13 cellular contexts compared by ENCODE assay signal in the genomic region with DNA sequence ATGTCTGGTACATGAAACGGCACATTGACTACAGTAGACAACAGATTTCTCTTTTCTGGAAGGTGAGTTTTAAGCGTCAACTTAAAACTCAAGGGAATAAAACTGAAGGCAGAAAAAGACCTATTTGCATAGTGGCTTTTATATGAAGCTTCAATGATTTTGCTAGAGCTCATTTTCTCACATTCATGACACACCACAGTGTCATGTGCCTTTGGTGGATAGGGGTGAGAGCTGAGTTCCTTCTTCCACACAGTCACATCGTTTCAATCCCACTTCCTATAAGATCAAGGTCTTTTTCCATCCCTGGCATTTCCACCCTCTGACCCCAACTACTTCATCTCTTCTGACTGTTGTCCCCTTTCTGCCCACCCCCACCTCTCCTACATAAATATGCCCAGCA. TPM values are rescaled to one million over a fixed set of nuclear protein-coding genes. Genes with fewer than 3 reads are reported as not detected.
DNase-seq lines count a peak whose midpoint lies in the region; ATAC-seq, FAIRE-seq and TF ChIP-seq lines count a peak whose summit lies in the region.
"Had no signal": no experiment of that assay in that cellular context is flagged by ENCODE, and none has a peak within 500 bp of the region (broad histone marks: within the 10 kb centered on the region; RNA-seq: fewer than 3 reads in every experiment).

No MANE protein-coding gene starts in this region.

- no peak for DNase-seq in activated CD4-positive, alpha-beta memory T cell treated with anti-CD3 and anti-CD28 coated beads, Interleukin-2, amount 10 ng/mL, durations not matched to agents 7 days and 5 days
- DNase-seq in PC-9 (no peak), kidney (no peak), NCI-H748 treated with DMSO at 0.1 percent for 48 hours (lab: John Stamatoyannopoulos, UW) (no peak), esophagus squamous epithelium (lab: John Stamatoyannopoulos, UW) (no peak)
- DNase-seq: COR-L47, H9, NCI-H187 had no signal

- no peaks in the 10 kb centered on the region for H3K27me3 Mint-ChIP-seq in activated CD4-positive, alpha-beta memory T cell treated with anti-CD3 and anti-CD28 coated beads, Interleukin-2, amount 10 ng/mL, durations not matched to agents 7 days and 5 days

- H3K9me3 Mint-ChIP-seq in activated CD4-positive, alpha-beta memory T cell treated with anti-CD3 and anti-CD28 coated beads, Interleukin-2, amount 10 ng/mL, durations not matched to agents 7 days and 5 days, result no peaks in the 10 kb centered on the region
- H3K9me3 Mint-ChIP-seq: H9, neural crest cell had no signal

- H3K9ac ChIP-seq in kidney (ENCODE audit: low read length in 2 of 2), result no peak overlapping the region

- no peaks in the 10 kb centered on the region for H3F3A ChIP-seq in PC-9 (ENCODE audit: insufficient read depth, low read depth)

- ATAC-seq in GM18907 (IDR thresholded peaks at IDR 0.05; ENCODE audit: unreplicated experiment), result peak; percentile 38
- peak; percentile 53 for ATAC-seq in HG02981 (IDR thresholded peaks at IDR 0.05; ENCODE audit: unreplicated experiment)

- H3K4me2 ChIP-seq in PC-9, result no peak overlapping the region

- no peaks in the 10 kb centered on the region for H3K9me2 ChIP-seq in PC-9 (ENCODE audit: insufficient read depth)

- CTCF ChIA-PET in activated CD4-positive, alpha-beta memory T cell treated with anti-CD3 and anti-CD28 coated beads, Interleukin-2, amount 10 ng/mL, durations not matched to agents 7 days and 5 days (lab: Charles Lee), result interaction anchor here (0.6 to 2.0 kb wide), 6 partner anchors 9 to 162 kb away, joined by 3 to 6 read pairs (median 4); no protein-coding TSS in a partner anchor
- CTCF ChIA-PET in PC-9 (lab: Charles Lee), result no interaction called here

- TF ChIP-seq CTCF in PC-9 (conservative IDR thresholded peaks at IDR 0.05) (no peak), kidney (IDR thresholded peaks at IDR 0.05; ENCODE audit: borderline replicate concordance, extremely low read depth, insufficient read depth) (no peak), esophagus squamous epithelium (IDR thresholded peaks at IDR 0.05) (no peak)

- FAIRE-seq in kidney (lab: Jason Lieb, UNC), result no peak

- intact Hi-C loops in PC-9 (cut with micrococcal nuclease; ENCODE audit: unreplicated experiment) (no loop called here), kidney (cut with DNase I) (no loop called here), esophagus squamous epithelium (cut with DNase I) (no loop called here)

- POLR2A ChIA-PET in activated CD4-positive, alpha-beta memory T cell treated with anti-CD3 and anti-CD28 coated beads, Interleukin-2, amount 10 ng/mL, durations not matched to agents 7 days and 5 days (lab: Charles Lee), result interaction anchor here (0.6 to 3.6 kb wide), 8 partner anchors 11 to 91 kb away, joined by 3 to 20 read pairs (median 4); partner anchors contain the start of gene SERBP1
- POLR2A ChIA-PET in PC-9 (lab: Charles Lee; ENCODE audit: unreplicated experiment), result no interaction called here

- H3K36me3 ChIP-seq in ACC112 (ENCODE audit: insufficient read depth, low read length) (no peaks in the 10 kb centered on the region), PC-9 (ENCODE audit: low read depth) (no peaks in the 10 kb centered on the region), kidney (ENCODE audit: control insufficient read depth in 1 of 2, insufficient read depth in 2 of 2, low read length in 2 of 2) (no peaks in the 10 kb centered on the region), esophagus squamous epithelium (no peaks in the 10 kb centered on the region)

- H3K9me3 ChIP-seq in PC-9 (ENCODE audit: insufficient read depth, low read depth) (no peaks in the 10 kb centered on the region), kidney (ENCODE audit: control insufficient read depth in 1 of 2, low read length in 2 of 2) (no peaks in the 10 kb centered on the region), esophagus squamous epithelium (no peaks in the 10 kb centered on the region)

- peak overlapping the region; percentile 1 for H3K4me3 Mint-ChIP-seq in activated CD4-positive, alpha-beta memory T cell treated with anti-CD3 and anti-CD28 coated beads, Interleukin-2, amount 10 ng/mL, durations not matched to agents 7 days and 5 days
- H3K4me3 Mint-ChIP-seq: H9, neural crest cell had no signal

- H2AFZ ChIP-seq in ACC112 (ENCODE audit: low read length, unreplicated experiment), result no peak overlapping the region
- no peak overlapping the region for H2AFZ ChIP-seq in PC-9

- WGBS in esophagus squamous epithelium, 2 donors, result 68 to 75% methylated on average over 3 of the region's 3 CpGs

- BruUV-seq in PC-9 (replicated peaks; lab: Mats Ljungman, UMichigan), result no TSS peak

- peaks cover 35% of the 10 kb centered on the region for H3K4me1 ChIP-seq in ACC112 (ENCODE audit: control insufficient read depth, insufficient read depth, low read length, unreplicated experiment)
- 0 out of 2 replicates have a peak, but pooled peaks cover 3% of the 10 kb centered on the region for H3K4me1 ChIP-seq in PC-9 (replicated peaks; ENCODE audit: insufficient read depth)
- no peaks in the 10 kb centered on the region for H3K4me1 ChIP-seq in kidney (ENCODE audit: control insufficient read depth in 1 of 2, insufficient read depth in 1 of 2, low read depth in 1 of 2, low read length in 2 of 2)
- H3K4me1 ChIP-seq in esophagus squamous epithelium, result peaks cover 0 to 24% (median 4%) of the 10 kb centered on the region in 3 donors

- TF ChIP-seq POLR2A in esophagus squamous epithelium (IDR thresholded peaks at IDR 0.05), result no peak

- H3K27ac Mint-ChIP-seq in activated CD4-positive, alpha-beta memory T cell treated with anti-CD3 and anti-CD28 coated beads, Interleukin-2, amount 10 ng/mL, durations not matched to agents 7 days and 5 days, result peak overlapping the region; percentile 73
- H3K27ac Mint-ChIP-seq: H9 had no signal

- H3K4me3 ChIP-seq in ACC112 (ENCODE audit: low read depth, low read length), result no peak overlapping the region
- H3K4me3 ChIP-seq in PC-9, result no peak overlapping the region
- no peak overlapping the region for H3K4me3 ChIP-seq in kidney (ENCODE audit: low read length in 2 of 2)
- H3K4me3 ChIP-seq in esophagus squamous epithelium, result no peak overlapping the region

- no peaks in the 10 kb centered on the region for H3K79me2 ChIP-seq in ACC112 (ENCODE audit: control insufficient read depth, insufficient read depth, low read length, unreplicated experiment)
- no peaks in the 10 kb centered on the region for H3K79me2 ChIP-seq in PC-9 (ENCODE audit: low read depth)

- 0 out of 2 replicates have a peak overlapping the region, but pooled peaks have one; percentile 81 for H3K27ac ChIP-seq in ACC112 (ENCODE audit: low read depth, low read length)
- H3K27ac ChIP-seq in PC-9, result no peak overlapping the region
- no peak overlapping the region for H3K27ac ChIP-seq in kidney (ENCODE audit: low read depth in 2 of 2, low read length in 2 of 2)
- no peak overlapping the region for H3K27ac ChIP-seq in esophagus squamous epithelium

- no peaks in the 10 kb centered on the region for H3K27me3 ChIP-seq in ACC112 (ENCODE audit: insufficient read depth, low read length)
- no peaks in the 10 kb centered on the region for H3K27me3 ChIP-seq in PC-9 (ENCODE audit: insufficient read depth, low read depth)
- H3K27me3 ChIP-seq in esophagus squamous epithelium, result no peaks in the 10 kb centered on the region

- H3K4me1 Mint-ChIP-seq in activated CD4-positive, alpha-beta memory T cell treated with anti-CD3 and anti-CD28 coated beads, Interleukin-2, amount 10 ng/mL, durations not matched to agents 7 days and 5 days, result peaks cover 88% of the 10 kb centered on the region

- no peaks in the 10 kb centered on the region for H4K20me1 ChIP-seq in PC-9 (ENCODE audit: insufficient read depth)

- peaks cover 83% of the 10 kb centered on the region for H3K36me3 Mint-ChIP-seq in activated CD4-positive, alpha-beta memory T cell treated with anti-CD3 and anti-CD28 coated beads, Interleukin-2, amount 10 ng/mL, durations not matched to agents 7 days and 5 days (ENCODE audit: low read depth)

RNA-seq across cellular contexts. Expression of gene IL12RB2, which starts 31.0 kb away (rescaled TPM):
- 10 to 100 TPM; 75.5 to 76.0 TPM for total RNA-seq in activated CD4-positive, alpha-beta memory T cell treated with anti-CD3 and anti-CD28 coated beads, Interleukin-2, amount 10 ng/mL, durations not matched to agents 7 days and 5 days
- total RNA-seq in PC-9 (2021) (not detected in 2 replicates), kidney (1.5 TPM), esophagus squamous epithelium (1 to 10 TPM; 1.3 to 7.6 (median 3.5) TPM)
- polyA plus RNA-seq in kidney (ENCODE audit: insufficient read depth, low read depth, low replicate concordance), result 0.26 TPM
- total RNA-seq: glomerular endothelial cell had no signal

Comparison
In these comparisons a context has a peak if more than half of its experiments do, and no peak if none do; other contexts are left out.
1. RNA of gene IL12RB2, which starts 31.0 kb away (total RNA-seq): 75.5 to 76.0 TPM in activated CD4-positive, alpha-beta memory T cell treated with anti-CD3 and anti-CD28 coated beads, Interleukin-2, amount 10 ng/mL, durations not matched to agents 7 days and 5 days; 1.3 to 7.6 TPM in esophagus squamous epithelium, 1.5 TPM in kidney (single experiment) and not detected in PC-9; every median in the first group is over 4 times any median in the second.